ENCODE assay signal across 10 cellular contexts in the genomic region with DNA sequence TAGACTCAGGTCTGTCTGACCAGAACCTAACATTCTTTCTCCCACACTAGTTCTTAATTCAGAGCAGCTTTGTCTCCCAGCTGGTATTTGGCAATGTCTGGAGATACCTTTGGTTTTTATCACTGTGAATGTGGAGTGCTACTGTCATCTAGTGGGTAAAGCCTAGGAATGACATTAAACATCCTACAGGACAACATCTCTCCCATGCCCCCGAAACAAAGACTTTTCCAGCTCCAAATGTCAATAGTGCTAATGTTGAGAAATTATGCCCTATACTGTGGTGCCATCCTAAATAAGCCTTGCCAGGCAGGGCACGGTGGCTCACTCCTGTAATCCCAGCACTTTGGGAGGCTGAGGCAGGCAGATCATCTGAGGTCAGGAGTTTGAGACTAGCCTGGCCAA. TPM values are rescaled to one million over a fixed set of nuclear protein-coding genes. Genes with fewer than 3 reads are reported as not detected.
DNase-seq lines count a peak whose midpoint lies in the region; ATAC-seq and TF ChIP-seq lines count a peak whose summit lies in the region.
"Had no signal": no experiment of that assay in that cellular context is flagged by ENCODE, and none has a peak within 500 bp of the region (broad histone marks: within the 10 kb centered on the region; RNA-seq: fewer than 3 reads in every experiment).

No MANE protein-coding gene starts in this region.

- no peaks in the 10 kb centered on the region for H3K9me3 Mint-ChIP-seq in activated CD4-positive, alpha-beta memory T cell treated with anti-CD3 and anti-CD28 coated beads, Interleukin-2, amount 10 ng/mL, durations not matched to agents 7 days and 5 days
- H3K9me3 Mint-ChIP-seq: central memory CD8-positive, alpha-beta T cell; mesothelial cell of epicardium had no signal

- no peaks in the 10 kb centered on the region for H3K36me3 Mint-ChIP-seq in activated CD4-positive, alpha-beta memory T cell treated with anti-CD3 and anti-CD28 coated beads, Interleukin-2, amount 10 ng/mL, durations not matched to agents 7 days and 5 days (ENCODE audit: low read depth)
- H3K36me3 Mint-ChIP-seq: mesothelial cell of epicardium had no signal

- no TSS peak for BruUV-seq in HCT116 (replicated peaks; lab: Mats Ljungman, UMichigan)

- peak; percentile 51 for TF ChIP-seq CTCF in AG04449 (IDR thresholded peaks at IDR 0.05; ENCODE audit: insufficient read depth, low read length, missing control alignments)
- peak; percentile 32 to 40 (median 36); a peak in 3 of 6 replicates for TF ChIP-seq CTCF in HCT116 (IDR thresholded peaks at IDR 0.05 in 2 of 3, conservative IDR thresholded peaks at IDR 0.05 in 1 of 3; ENCODE audit: borderline replicate concordance in 1 of 3, insufficient read depth in 1 of 3, low read depth in 2 of 3, low read length in 2 of 3)
- TF ChIP-seq CTCF in kidney epithelial cell (IDR thresholded peaks at IDR 0.05; ENCODE audit: insufficient read depth, low read length, poor library complexity, severe bottlenecking): peak; percentile 49

- no peak overlapping the region for H3K4me2 ChIP-seq in HCT116 (ENCODE audit: low read length)

- CTCF ChIA-PET in AG04449 (lab: Yijun Ruan, JAX): interaction anchor here (0.7 to 10.4 kb wide), 21 partner anchors 8 to 355 kb away, joined by 3 to 133 read pairs (median 4); no protein-coding TSS in a partner anchor
- CTCF ChIA-PET in HCT116 (lab: Charles Lee): interaction anchor here (0.7 to 2.7 kb wide), 6 partner anchors 83 to 362 kb away, joined by 3 to 22 read pairs (median 4); no protein-coding TSS in a partner anchor
- CTCF ChIA-PET in activated CD4-positive, alpha-beta memory T cell treated with anti-CD3 and anti-CD28 coated beads, Interleukin-2, amount 10 ng/mL, durations not matched to agents 7 days and 5 days (lab: Charles Lee): interaction anchor here (0.6 kb wide), 1 partner anchor 85 kb away, joined by 3 read pairs; no protein-coding TSS in a partner anchor

- H3K4me3 Mint-ChIP-seq in activated CD4-positive, alpha-beta memory T cell treated with anti-CD3 and anti-CD28 coated beads, Interleukin-2, amount 10 ng/mL, durations not matched to agents 7 days and 5 days: no peak overlapping the region
- H3K4me3 Mint-ChIP-seq: central memory CD8-positive, alpha-beta T cell; mesothelial cell of epicardium had no signal

- peak; percentile 68 for TF ChIP-seq RAD21 in HCT116 (IDR thresholded peaks at IDR 0.05; ENCODE audit: low read depth)

- no peaks in the 10 kb centered on the region for H3K9me3 ChIP-seq in HCT116 (ENCODE audit: control insufficient read depth in 1 of 2, insufficient read depth in 1 of 2, low read depth in 1 of 2, low read length in 2 of 2)

- H3K9me2 ChIP-seq in HCT116 (ENCODE audit: insufficient read depth): no peaks in the 10 kb centered on the region

- peaks cover 2% of the 10 kb centered on the region for H3K27me3 Mint-ChIP-seq in activated CD4-positive, alpha-beta memory T cell treated with anti-CD3 and anti-CD28 coated beads, Interleukin-2, amount 10 ng/mL, durations not matched to agents 7 days and 5 days

- H3K79me2 ChIP-seq in HCT116 (ENCODE audit: insufficient read depth, low read length): peaks cover 7% of the 10 kb centered on the region; the same call in 1 of the 2 replicates

- no peak overlapping the region for H3K27ac ChIP-seq in HCT116 (ENCODE audit: low read depth, low read length)

- H3K4me3 ChIP-seq in AG04449 (ENCODE audit: low read depth, low read length) (no peak overlapping the region), HCT116 (replicated peaks in 1 of 2; ENCODE audit: low read depth in 1 of 2, low read length in 2 of 2) (no peak overlapping the region), kidney epithelial cell (ENCODE audit: low read depth, low read length) (no peak overlapping the region)

- peaks cover 17% of the 10 kb centered on the region for H3K4me1 Mint-ChIP-seq in activated CD4-positive, alpha-beta memory T cell treated with anti-CD3 and anti-CD28 coated beads, Interleukin-2, amount 10 ng/mL, durations not matched to agents 7 days and 5 days

- H2AFZ ChIP-seq in HCT116 (ENCODE audit: low read depth, low read length, poor library complexity, severe bottlenecking): no peak overlapping the region

- no peak overlapping the region for H3K27ac Mint-ChIP-seq in activated CD4-positive, alpha-beta memory T cell treated with anti-CD3 and anti-CD28 coated beads, Interleukin-2, amount 10 ng/mL, durations not matched to agents 7 days and 5 days
- H3K27ac Mint-ChIP-seq: mesothelial cell of epicardium had no signal

- no peak for ATAC-seq in HCT116

- H3K27me3 ChIP-seq in HCT116 (ENCODE audit: insufficient read depth, low read length) (no peaks in the 10 kb centered on the region), kidney epithelial cell (ENCODE audit: control insufficient read depth, insufficient read depth, low read length) (no peaks in the 10 kb centered on the region)

- H3K36me3 ChIP-seq in HCT116 (ENCODE audit: control insufficient read depth in 1 of 2, insufficient read depth in 2 of 2, low read length in 2 of 2) (no peaks in the 10 kb centered on the region), kidney epithelial cell (ENCODE audit: control insufficient read depth, insufficient read depth, low read length) (no peaks in the 10 kb centered on the region)

- peaks cover 3 to 11% of the 10 kb centered on the region in 2 experiments; a peak in 2 of 4 replicates for H3K4me1 ChIP-seq in HCT116 (ENCODE audit: control insufficient read depth in 1 of 2, insufficient read depth in 2 of 2, low read length in 2 of 2)

- no peak for TF ChIP-seq POLR2A in HCT116 (IDR thresholded peaks at IDR 0.05; ENCODE audit: borderline replicate concordance, extremely low read depth, insufficient read depth, insufficient read length)

- RAD21 ChIA-PET in HCT116 (lab: Charles Lee; ENCODE audit: low non-redundant PET in 1 of 2, low total read pairs in 2 of 2, uncharacterized antibody in 2 of 2, unreplicated experiment in 2 of 2): interaction anchor here (1.1 to 1.4 kb wide), 2 partner anchors 254 kb away, joined by 3 read pairs; no protein-coding TSS in a partner anchor

- no peak overlapping the region for H3K9ac ChIP-seq in HCT116 (ENCODE audit: low read length)

- POLR2A ChIA-PET in AG04449 (lab: Yijun Ruan, JAX) (no interaction called here), HCT116 (lab: Charles Lee) (interaction anchor here (1.3 kb wide), 1 partner anchor 254 kb away, joined by 3 read pairs; no protein-coding TSS in a partner anchor)
- POLR2A ChIA-PET in activated CD4-positive, alpha-beta memory T cell treated with anti-CD3 and anti-CD28 coated beads, Interleukin-2, amount 10 ng/mL, durations not matched to agents 7 days and 5 days (lab: Charles Lee): no interaction called here

- H4K20me1 ChIP-seq in HCT116 (ENCODE audit: insufficient read depth): no peaks in the 10 kb centered on the region

- no peak for DNase-seq in AG04449 (ENCODE audit: low read depth, low spot score)
- no peak for DNase-seq in HCT116 (ENCODE audit: low read depth, low spot score)
- peak; percentile 73 for DNase-seq in amniotic epithelial cell (ENCODE audit: low read depth)
- no peak for DNase-seq in kidney epithelial cell (ENCODE audit: low read depth)
- no peak for DNase-seq in activated CD4-positive, alpha-beta memory T cell treated with anti-CD3 and anti-CD28 coated beads, Interleukin-2, amount 10 ng/mL, durations not matched to agents 7 days and 5 days
- no peak for DNase-seq in NCI-H510A (lab: John Stamatoyannopoulos, UW)
- DNase-seq in amniotic stem cell (lab: John Stamatoyannopoulos, UW): no peak
- DNase-seq in NCI-H187 (lab: John Stamatoyannopoulos, UW): no peak

- intact Hi-C loops in HCT116 (cut with micrococcal nuclease): no loop called here

TF ChIP-seq in HCT116, 20 proteins besides CTCF, POLR2A, EP300 and RAD21 (continues in another document):
- TF ChIP-seq YY1 (IDR thresholded peaks at IDR 0.05; ENCODE audit: extremely low read depth, insufficient replicate concordance, low read depth, low read length): no peak
- TF ChIP-seq ELF1 (IDR thresholded peaks at IDR 0.05; ENCODE audit: borderline replicate concordance, low read depth): no peak
- TF ChIP-seq CBX3 (IDR thresholded peaks at IDR 0.05; ENCODE audit: low read depth): no peak
- TF ChIP-seq TCF7L2 (IDR thresholded peaks at IDR 0.05; ENCODE audit: borderline replicate concordance, extremely low read depth, insufficient read depth, insufficient read length): no peak
- TF ChIP-seq SP1 (IDR thresholded peaks at IDR 0.05; ENCODE audit: low read depth): no peak
- TF ChIP-seq, protein P1, sequence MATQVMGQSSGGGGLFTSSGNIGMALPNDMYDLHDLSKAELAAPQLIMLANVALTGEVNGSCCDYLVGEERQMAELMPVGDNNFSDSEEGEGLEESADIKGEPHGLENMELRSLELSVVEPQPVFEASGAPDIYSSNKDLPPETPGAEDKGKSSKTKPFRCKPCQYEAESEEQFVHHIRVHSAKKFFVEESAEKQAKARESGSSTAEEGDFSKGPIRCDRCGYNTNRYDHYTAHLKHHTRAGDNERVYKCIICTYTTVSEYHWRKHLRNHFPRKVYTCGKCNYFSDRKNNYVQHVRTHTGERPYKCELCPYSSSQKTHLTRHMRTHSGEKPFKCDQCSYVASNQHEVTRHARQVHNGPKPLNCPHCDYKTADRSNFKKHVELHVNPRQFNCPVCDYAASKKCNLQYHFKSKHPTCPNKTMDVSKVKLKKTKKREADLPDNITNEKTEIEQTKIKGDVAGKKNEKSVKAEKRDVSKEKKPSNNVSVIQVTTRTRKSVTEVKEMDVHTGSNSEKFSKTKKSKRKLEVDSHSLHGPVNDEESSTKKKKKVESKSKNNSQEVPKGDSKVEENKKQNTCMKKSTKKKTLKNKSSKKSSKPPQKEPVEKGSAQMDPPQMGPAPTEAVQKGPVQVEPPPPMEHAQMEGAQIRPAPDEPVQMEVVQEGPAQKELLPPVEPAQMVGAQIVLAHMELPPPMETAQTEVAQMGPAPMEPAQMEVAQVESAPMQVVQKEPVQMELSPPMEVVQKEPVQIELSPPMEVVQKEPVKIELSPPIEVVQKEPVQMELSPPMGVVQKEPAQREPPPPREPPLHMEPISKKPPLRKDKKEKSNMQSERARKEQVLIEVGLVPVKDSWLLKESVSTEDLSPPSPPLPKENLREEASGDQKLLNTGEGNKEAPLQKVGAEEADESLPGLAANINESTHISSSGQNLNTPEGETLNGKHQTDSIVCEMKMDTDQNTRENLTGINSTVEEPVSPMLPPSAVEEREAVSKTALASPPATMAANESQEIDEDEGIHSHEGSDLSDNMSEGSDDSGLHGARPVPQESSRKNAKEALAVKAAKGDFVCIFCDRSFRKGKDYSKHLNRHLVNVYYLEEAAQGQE (IDR thresholded peaks at IDR 0.05; ENCODE audit: low read depth): no peak

RNA-seq across cellular contexts. Expression of a gene that starts 4.2 kb away (rescaled TPM):
- total RNA-seq in HCT116 (2021; ENCODE audit: unreplicated experiment) (20.4 TPM), kidney epithelial cell (15.4 and 25.1 TPM in 2 replicates)
- polyA plus RNA-seq in HCT116 (2012): 6.0 and 6.2 TPM in 2 replicates
- 10 to 100 TPM; 15.5 to 16.6 TPM for total RNA-seq in activated CD4-positive, alpha-beta memory T cell treated with anti-CD3 and anti-CD28 coated beads, Interleukin-2, amount 10 ng/mL, durations not matched to agents 7 days and 5 days

RNA-seq across cellular contexts. Expression of a gene that starts 50.4 kb away (rescaled TPM):
- total RNA-seq in HCT116 (2021; ENCODE audit: unreplicated experiment) (56.8 TPM), kidney epithelial cell (80.5 and 92.5 TPM in 2 replicates)
- 60.9 and 67.4 TPM in 2 replicates for polyA plus RNA-seq in HCT116 (2012)
- 10 to 100 TPM; 90.8 to 93.3 TPM for total RNA-seq in activated CD4-positive, alpha-beta memory T cell treated with anti-CD3 and anti-CD28 coated beads, Interleukin-2, amount 10 ng/mL, durations not matched to agents 7 days and 5 days
